1 cellular context compared by ENCODE assay signal in genomic region chr4:186808635-186809018, GRCh38.
TF ChIP-seq lines count a peak whose summit lies in the region.

No MANE protein-coding gene starts in this region.

TF ChIP-seq in SK-N-SH, 30 proteins besides CTCF, POLR2A, EP300 and RAD21 (continued from another document):
- TF ChIP-seq ZBTB33 (IDR thresholded peaks at IDR 0.05; ENCODE audit: borderline replicate concordance, low read depth) = no peak
